ENCODE assay signal across 13 cellular contexts in genomic region chr20:1371235-1371782, GRCh38. TPM values are rescaled to one million over a fixed set of nuclear protein-coding genes. Genes with fewer than 3 reads are reported as not detected.
DNase-seq lines count a peak whose midpoint lies in the region; ATAC-seq lines count a peak whose summit lies in the region.
"Had no signal": no experiment of that assay in that cellular context is flagged by ENCODE, and none has a peak within 500 bp of the region (broad histone marks: within the 10 kb centered on the region; RNA-seq: fewer than 3 reads in every experiment).

No MANE protein-coding gene starts in this region.

- DNase-seq in T-helper 1 cell (no peak), Right ventricle myocardium superior (no peak), cerebellum (ENCODE audit: low spot score) (no peak)
- DNase-seq in activated T-helper 2 cell treated with anti-CD3 and anti-CD28 coated beads, Interferon-gamma antibody, Interleukin-2, Interleukin-4, amounts not matched to agents 10 μg/mL and 5 μg/mL and 100 μg/mL, durations not matched to agents 14 hours and 24 hours and 36 hours (ENCODE audit: low spot score) = no peak
- DNase-seq: 8988T; activated gamma-delta T cell treated with Interleukin-2 at 50 U/mL for 16 hours; effector memory CD4-positive, alpha-beta T cell; NCI-H2171 had no signal

- H3K4me1 Mint-ChIP-seq in T-helper 1 cell treated with Interleukin-12 subunit alpha and Interleukin-12 subunit beta and Interleukin-4 antibody, amounts not matched to agents 30 μg/mL and 1 μg/mL, for 36 hours (ENCODE audit: low read depth) = peaks cover 47% of the 10 kb centered on the region
- H3K4me1 Mint-ChIP-seq in activated T-helper 2 cell treated with anti-CD3 and anti-CD28 coated beads, Interferon-gamma antibody, Interleukin-2, Interleukin-4, amounts not matched to agents 10 μg/mL and 5 μg/mL and 100 μg/mL, durations not matched to agents 14 hours and 24 hours and 36 hours (ENCODE audit: low read depth) = peaks cover 47% of the 10 kb centered on the region
- H3K4me1 Mint-ChIP-seq in stimulated activated memory B cell treated with anti-CD40 and anti-IgM and Interleukin-4, amounts not matched to agents 10 μg/mL and 1 μg/mL and 100 μg/mL, for 72 hours = peaks cover 28% of the 10 kb centered on the region

- no peaks in the 10 kb centered on the region for H3K27me3 Mint-ChIP-seq in T-helper 1 cell treated with Interleukin-12 subunit alpha and Interleukin-12 subunit beta and Interleukin-4 antibody, amounts not matched to agents 30 μg/mL and 1 μg/mL, for 36 hours (ENCODE audit: low read depth)
- H3K27me3 Mint-ChIP-seq in activated T-helper 2 cell treated with anti-CD3 and anti-CD28 coated beads, Interferon-gamma antibody, Interleukin-2, Interleukin-4, amounts not matched to agents 10 μg/mL and 5 μg/mL and 100 μg/mL, durations not matched to agents 14 hours and 24 hours and 36 hours (ENCODE audit: low read depth) = no peaks in the 10 kb centered on the region
- no peaks in the 10 kb centered on the region for H3K27me3 Mint-ChIP-seq in stimulated activated memory B cell treated with anti-CD40 and anti-IgM and Interleukin-4, amounts not matched to agents 10 μg/mL and 1 μg/mL and 100 μg/mL, for 72 hours

- intact Hi-C loops in activated T-helper 2 cell treated with anti-CD3 and anti-CD28 coated beads, Interferon-gamma antibody, Interleukin-2, Interleukin-4, amounts not matched to agents 10 μg/mL and 5 μg/mL and 100 μg/mL, durations not matched to agents 14 hours and 24 hours and 36 hours (cut with micrococcal nuclease) = no loop called here
- intact Hi-C loops in Right ventricle myocardium superior (cut with DNase I) = loop anchor here (5.0 kb wide), 1 partner anchor 44 kb away; the partner anchor contains the start of gene SDCBP2

- no peaks in the 10 kb centered on the region for H3K9me3 Mint-ChIP-seq in T-helper 1 cell treated with Interleukin-12 subunit alpha and Interleukin-12 subunit beta and Interleukin-4 antibody, amounts not matched to agents 30 μg/mL and 1 μg/mL, for 36 hours
- no peaks in the 10 kb centered on the region for H3K9me3 Mint-ChIP-seq in activated T-helper 2 cell treated with anti-CD3 and anti-CD28 coated beads, Interferon-gamma antibody, Interleukin-2, Interleukin-4, amounts not matched to agents 10 μg/mL and 5 μg/mL and 100 μg/mL, durations not matched to agents 14 hours and 24 hours and 36 hours
- H3K9me3 Mint-ChIP-seq in stimulated activated memory B cell treated with anti-CD40 and anti-IgM and Interleukin-4, amounts not matched to agents 10 μg/mL and 1 μg/mL and 100 μg/mL, for 72 hours = no peaks in the 10 kb centered on the region

- H3K36me3 Mint-ChIP-seq in T-helper 1 cell treated with Interleukin-12 subunit alpha and Interleukin-12 subunit beta and Interleukin-4 antibody, amounts not matched to agents 30 μg/mL and 1 μg/mL, for 36 hours (ENCODE audit: low read depth) = peaks cover 60% of the 10 kb centered on the region
- peaks cover 88% of the 10 kb centered on the region for H3K36me3 Mint-ChIP-seq in activated T-helper 2 cell treated with anti-CD3 and anti-CD28 coated beads, Interferon-gamma antibody, Interleukin-2, Interleukin-4, amounts not matched to agents 10 μg/mL and 5 μg/mL and 100 μg/mL, durations not matched to agents 14 hours and 24 hours and 36 hours (ENCODE audit: low read depth)
- peaks cover 66% of the 10 kb centered on the region for H3K36me3 Mint-ChIP-seq in stimulated activated memory B cell treated with anti-CD40 and anti-IgM and Interleukin-4, amounts not matched to agents 10 μg/mL and 1 μg/mL and 100 μg/mL, for 72 hours

- no peak overlapping the region for H3K4me3 Mint-ChIP-seq in T-helper 1 cell treated with Interleukin-12 subunit alpha and Interleukin-12 subunit beta and Interleukin-4 antibody, amounts not matched to agents 30 μg/mL and 1 μg/mL, for 36 hours
- no peak overlapping the region for H3K4me3 Mint-ChIP-seq in activated T-helper 2 cell treated with anti-CD3 and anti-CD28 coated beads, Interferon-gamma antibody, Interleukin-2, Interleukin-4, amounts not matched to agents 10 μg/mL and 5 μg/mL and 100 μg/mL, durations not matched to agents 14 hours and 24 hours and 36 hours (ENCODE audit: low read depth)
- H3K4me3 Mint-ChIP-seq in stimulated activated memory B cell treated with anti-CD40 and anti-IgM and Interleukin-4, amounts not matched to agents 10 μg/mL and 1 μg/mL and 100 μg/mL, for 72 hours = no peak overlapping the region

- peak overlapping the region; percentile 52 for H3K27ac Mint-ChIP-seq in T-helper 1 cell treated with Interleukin-12 subunit alpha and Interleukin-12 subunit beta and Interleukin-4 antibody, amounts not matched to agents 30 μg/mL and 1 μg/mL, for 36 hours
- H3K27ac Mint-ChIP-seq in activated T-helper 2 cell treated with anti-CD3 and anti-CD28 coated beads, Interferon-gamma antibody, Interleukin-2, Interleukin-4, amounts not matched to agents 10 μg/mL and 5 μg/mL and 100 μg/mL, durations not matched to agents 14 hours and 24 hours and 36 hours = peak overlapping the region; percentile 68
- peak overlapping the region; percentile 27 for H3K27ac Mint-ChIP-seq in stimulated activated memory B cell treated with anti-CD40 and anti-IgM and Interleukin-4, amounts not matched to agents 10 μg/mL and 1 μg/mL and 100 μg/mL, for 72 hours

- ATAC-seq in Right ventricle myocardium superior (ENCODE audit: poor library complexity) (peak; percentile 62), GM18867 (IDR thresholded peaks at IDR 0.05; ENCODE audit: unreplicated experiment) (no peak)
- ATAC-seq in stimulated activated memory B cell treated with anti-CD40 and anti-IgM and Interleukin-4, amounts not matched to agents 10 μg/mL and 1 μg/mL and 100 μg/mL, for 72 hours = no peak
- no peak for ATAC-seq in activated CD4-positive, CD25-positive, alpha-beta regulatory T cell treated with anti-CD3 and anti-CD28 coated beads, Interleukin-2, amount 50 U/mL, for 24 hours
- ATAC-seq: Panc1 had no signal

RNA-seq across cellular contexts. Expression of gene FKBP1A, which starts 21.5 kb away (rescaled TPM):
- total RNA-seq in activated T-helper 2 cell treated with anti-CD3 and anti-CD28 coated beads, Interferon-gamma antibody, Interleukin-2, Interleukin-4, amounts not matched to agents 10 μg/mL and 5 μg/mL and 100 μg/mL, durations not matched to agents 14 hours and 24 hours and 36 hours = 320 and 330 TPM in 2 replicates
- total RNA-seq in Right ventricle myocardium superior (112 TPM), cerebellum (73.8 TPM)

RNA-seq across cellular contexts. Expression of gene SDCBP2, which starts 42.4 kb away (rescaled TPM):
- 3.2 and 4.1 TPM in 2 replicates for total RNA-seq in activated T-helper 2 cell treated with anti-CD3 and anti-CD28 coated beads, Interferon-gamma antibody, Interleukin-2, Interleukin-4, amounts not matched to agents 10 μg/mL and 5 μg/mL and 100 μg/mL, durations not matched to agents 14 hours and 24 hours and 36 hours
- total RNA-seq in Right ventricle myocardium superior (2.5 TPM), cerebellum (2.2 TPM)
